In genomic region chr22:40414306-40414705, GRCh38 we compare ENCODE assay signal across 10 cellular contexts. TPM values are rescaled to one million over a fixed set of nuclear protein-coding genes. Genes with fewer than 3 reads are reported as not detected.
DNase-seq lines count a peak whose midpoint lies in the region; ATAC-seq and TF ChIP-seq lines count a peak whose summit lies in the region.
"Had no signal": no experiment of that assay in that cellular context is flagged by ENCODE, and none has a peak within 500 bp of the region (broad histone marks: within the 10 kb centered on the region; RNA-seq: fewer than 3 reads in every experiment).

No MANE protein-coding gene starts in this region.

- DNase-seq in activated CD4-positive, alpha-beta T cell treated with anti-CD3 and anti-CD28 coated beads, Interleukin-2, amount 10 ng/mL, durations not matched to agents 7 days and 5 days, result no peak
- DNase-seq in activated CD4-positive, alpha-beta T cell treated with anti-CD3 and anti-CD28 coated beads, Interleukin-2, amount 50 U/mL, for 4 hours, result no peak
- DNase-seq in T-cell (no peak), fibroblast of villous mesenchyme (ENCODE audit: low read depth) (peak; percentile 43), NOMO-1 treated with DMSO at 0.1 percent for 48 hours (lab: John Stamatoyannopoulos, UW; ENCODE audit: unreplicated experiment) (no peak), NCI-H524 treated with DMSO at 0.1 percent for 48 hours (lab: John Stamatoyannopoulos, UW) (no peak)
- DNase-seq in stimulated activated naive B cell treated with anti-CD40 and anti-IgM and Interleukin-4, amounts not matched to agents 10 μg/mL and 1 μg/mL and 100 μg/mL, for 72 hours, result no peak
- DNase-seq in activated effector memory CD4-positive, alpha-beta T cell treated with anti-CD3 and anti-CD28 coated beads, Interleukin-2, amount 50 U/mL, for 16 hours, result no peak
- DNase-seq: NCI-H345 had no signal

- no peak for TF ChIP-seq CTCF in fibroblast of villous mesenchyme (IDR thresholded peaks at IDR 0.05; ENCODE audit: insufficient read depth, low read depth, low read length)

- peaks cover 24% of the 10 kb centered on the region for H3K4me1 Mint-ChIP-seq in activated CD4-positive, alpha-beta T cell treated with anti-CD3 and anti-CD28 coated beads, Interleukin-2, amount 10 ng/mL, durations not matched to agents 7 days and 5 days
- H3K4me1 Mint-ChIP-seq in T-cell, result peaks cover 22 to 38% (median 36%) of the 10 kb centered on the region in 3 donors
- peaks cover 50 to 88% of the 10 kb centered on the region in 2 donors for H3K4me1 Mint-ChIP-seq in stimulated activated naive B cell treated with anti-CD40 and anti-IgM and Interleukin-4, amounts not matched to agents 10 μg/mL and 1 μg/mL and 100 μg/mL, for 72 hours

- CTCF ChIA-PET in activated CD4-positive, alpha-beta T cell treated with anti-CD3 and anti-CD28 coated beads, Interleukin-2, amount 10 ng/mL, durations not matched to agents 7 days and 5 days (lab: Charles Lee), result interaction anchor here (1.1 kb wide), 1 partner anchor 17 kb away, joined by 3 read pairs; no protein-coding TSS in a partner anchor
- CTCF ChIA-PET in T-cell (lab: Charles Lee), result no interaction called here

- peak overlapping the region; percentile 17 for H3K27ac Mint-ChIP-seq in activated CD4-positive, alpha-beta T cell treated with anti-CD3 and anti-CD28 coated beads, Interleukin-2, amount 10 ng/mL, durations not matched to agents 7 days and 5 days
- H3K27ac Mint-ChIP-seq in T-cell, result peak overlapping the region; percentile 89 to 96
- H3K27ac Mint-ChIP-seq in stimulated activated naive B cell treated with anti-CD40 and anti-IgM and Interleukin-4, amounts not matched to agents 10 μg/mL and 1 μg/mL and 100 μg/mL, for 72 hours, result peak overlapping the region; percentile 93

- H3K9me3 Mint-ChIP-seq in activated CD4-positive, alpha-beta T cell treated with anti-CD3 and anti-CD28 coated beads, Interleukin-2, amount 10 ng/mL, durations not matched to agents 7 days and 5 days, result no peaks in the 10 kb centered on the region
- no peaks in the 10 kb centered on the region for H3K9me3 Mint-ChIP-seq in T-cell
- no peaks in the 10 kb centered on the region for H3K9me3 Mint-ChIP-seq in stimulated activated naive B cell treated with anti-CD40 and anti-IgM and Interleukin-4, amounts not matched to agents 10 μg/mL and 1 μg/mL and 100 μg/mL, for 72 hours

- no peaks in the 10 kb centered on the region for H3K27me3 Mint-ChIP-seq in activated CD4-positive, alpha-beta T cell treated with anti-CD3 and anti-CD28 coated beads, Interleukin-2, amount 10 ng/mL, durations not matched to agents 7 days and 5 days
- no peaks in the 10 kb centered on the region for H3K27me3 Mint-ChIP-seq in T-cell
- no peaks in the 10 kb centered on the region for H3K27me3 Mint-ChIP-seq in stimulated activated naive B cell treated with anti-CD40 and anti-IgM and Interleukin-4, amounts not matched to agents 10 μg/mL and 1 μg/mL and 100 μg/mL, for 72 hours

- POLR2A ChIA-PET in activated CD4-positive, alpha-beta T cell treated with anti-CD3 and anti-CD28 coated beads, Interleukin-2, amount 10 ng/mL, durations not matched to agents 7 days and 5 days (lab: Charles Lee), result no interaction called here
- POLR2A ChIA-PET in T-cell (lab: Charles Lee), result no interaction called here

- peaks cover 45% of the 10 kb centered on the region for H3K36me3 Mint-ChIP-seq in activated CD4-positive, alpha-beta T cell treated with anti-CD3 and anti-CD28 coated beads, Interleukin-2, amount 10 ng/mL, durations not matched to agents 7 days and 5 days (ENCODE audit: low read depth)
- peaks cover 30% of the 10 kb centered on the region for H3K36me3 Mint-ChIP-seq in T-cell
- H3K36me3 Mint-ChIP-seq in stimulated activated naive B cell treated with anti-CD40 and anti-IgM and Interleukin-4, amounts not matched to agents 10 μg/mL and 1 μg/mL and 100 μg/mL, for 72 hours, result peaks cover 49 to 62% of the 10 kb centered on the region in 2 donors

- ATAC-seq in T-cell (replicated peaks in 1 of 4), result no peak
- peak in 1 of 2 donors; percentile 9 for ATAC-seq in stimulated activated naive B cell treated with anti-CD40 and anti-IgM and Interleukin-4, amounts not matched to agents 10 μg/mL and 1 μg/mL and 100 μg/mL, for 72 hours (replicated peaks)

- H3K4me3 ChIP-seq in fibroblast of villous mesenchyme (ENCODE audit: low read depth, low read length), result no peak overlapping the region
- H3K4me3 ChIP-seq: tibial artery had no signal

- H3K4me3 Mint-ChIP-seq in activated CD4-positive, alpha-beta T cell treated with anti-CD3 and anti-CD28 coated beads, Interleukin-2, amount 10 ng/mL, durations not matched to agents 7 days and 5 days, result no peak overlapping the region
- no peak overlapping the region for H3K4me3 Mint-ChIP-seq in T-cell
- H3K4me3 Mint-ChIP-seq in stimulated activated naive B cell treated with anti-CD40 and anti-IgM and Interleukin-4, amounts not matched to agents 10 μg/mL and 1 μg/mL and 100 μg/mL, for 72 hours, result peak overlapping the region; percentile 69 to 73

RNA-seq across cellular contexts. Expression of gene SGSM3, which starts 43.9 kb away (rescaled TPM):
- 10 to 100 TPM; 79.6 to 92.4 TPM for total RNA-seq in activated CD4-positive, alpha-beta T cell treated with anti-CD3 and anti-CD28 coated beads, Interleukin-2, amount 10 ng/mL, durations not matched to agents 7 days and 5 days
- total RNA-seq in T-cell (100 to 1,000 TPM in 3 of 5 donors, 10 to 100 TPM in 2; 89.4 to 116 (median 101) TPM), fibroblast of villous mesenchyme (39.7 and 42.2 TPM in 2 replicates)

Comparison
In these comparisons a context has a peak if more than half of its experiments do, and no peak if none do; other contexts are left out.
1. H3K27ac Mint-ChIP-seq: peak in every context shown above with its lines; median percentile 93 in stimulated activated naive B cell treated with anti-CD40 and anti-IgM and Interleukin-4, amounts not matched to agents 10 μg/mL and 1 μg/mL and 100 μg/mL, for 72 hours; 92 in T-cell; 17 in activated CD4-positive, alpha-beta T cell treated with anti-CD3 and anti-CD28 coated beads, Interleukin-2, amount 10 ng/mL, durations not matched to agents 7 days and 5 days.
2. H3K4me3 Mint-ChIP-seq: peak in stimulated activated naive B cell treated with anti-CD40 and anti-IgM and Interleukin-4, amounts not matched to agents 10 μg/mL and 1 μg/mL and 100 μg/mL, for 72 hours (2 of 2); none in activated CD4-positive, alpha-beta T cell treated with anti-CD3 and anti-CD28 coated beads, Interleukin-2, amount 10 ng/mL, durations not matched to agents 7 days and 5 days (single experiment) and T-cell (0 of 3).